In genomic region chr1:81836007-81836626, GRCh38 we compare ENCODE assay signal across 1 cellular context.
TF ChIP-seq lines count a peak whose summit lies in the region.

No MANE protein-coding gene starts in this region.

TF ChIP-seq in HepG2, 621 proteins besides CTCF, POLR2A, EP300 and RAD21:
- TF ChIP-seq FOSL1 (CRISPR knock-in tag; IDR thresholded peaks at IDR 0.05; ENCODE audit: borderline replicate concordance) (no peak), SSRP1 (CRISPR knock-in tag; IDR thresholded peaks at IDR 0.05) (no peak), ZNF788 (CRISPR knock-in tag; IDR thresholded peaks at IDR 0.05; ENCODE audit: borderline replicate concordance) (no peak), ZNF672 (CRISPR knock-in tag; IDR thresholded peaks at IDR 0.05) (no peak)
